8 cellular contexts compared by ENCODE assay signal in genomic region chr9:129783516-129784361, GRCh38. TPM values are rescaled to one million over a fixed set of nuclear protein-coding genes. Genes with fewer than 3 reads are reported as not detected.
DNase-seq lines count a peak whose midpoint lies in the region; ATAC-seq and TF ChIP-seq lines count a peak whose summit lies in the region.

No MANE protein-coding gene starts in this region.

- no peak for TF ChIP-seq POLR2A in suprapubic skin (IDR thresholded peaks at IDR 0.05)

- no peak overlapping the region for H3K4me3 ChIP-seq in RWPE2 (ENCODE audit: severe bottlenecking)
- no peak overlapping the region for H3K4me3 ChIP-seq in foreskin fibroblast (ENCODE audit: low read depth in 1 of 2, low read length in 2 of 2)
- no peak overlapping the region for H3K4me3 ChIP-seq in suprapubic skin

- 32% methylated on average over 14 of the region's 14 CpGs for WGBS in suprapubic skin

- no peaks in the 10 kb centered on the region for H3K36me3 ChIP-seq in RWPE2 (ENCODE audit: low read depth)
- no peaks in the 10 kb centered on the region for H3K36me3 ChIP-seq in suprapubic skin

- ATAC-seq in RWPE2 (ENCODE audit: low read depth): peak; percentile 88
- peak; percentile 87 for ATAC-seq in omental fat pad (ENCODE audit: low FRiP score)
- ATAC-seq in HG03045 (IDR thresholded peaks at IDR 0.05; ENCODE audit: unreplicated experiment): no peak

- TF ChIP-seq CTCF in RWPE2 (IDR thresholded peaks at IDR 0.05; ENCODE audit: poor library complexity, severe bottlenecking) (peak; percentile 90), foreskin fibroblast (IDR thresholded peaks at IDR 0.05; ENCODE audit: low read depth, low read length) (peak; percentile 90), omental fat pad (IDR thresholded peaks at IDR 0.05) (peak in 1 of 3 donors; percentile 90), suprapubic skin (IDR thresholded peaks at IDR 0.05) (peak; percentile 86 to 94)

- H3K4me1 ChIP-seq in RWPE2 (ENCODE audit: insufficient read depth, poor library complexity, severe bottlenecking) (no peaks in the 10 kb centered on the region), suprapubic skin (no peaks in the 10 kb centered on the region)

- DNase-seq in DMS53 treated with DMSO at 0.1 percent for 48 hours (lab: John Stamatoyannopoulos, UW; ENCODE audit: unreplicated experiment) (peak; percentile 68), KG1 (lab: John Stamatoyannopoulos, UW) (peak; percentile 60), RWPE2 (ENCODE audit: low spot score) (no peak), foreskin fibroblast (peak; percentile 47 to 84), omental fat pad (ENCODE audit: low spot score) (peak; percentile 42), suprapubic skin (ENCODE audit: low spot score in 2 of 2) (peak; percentile 85 to 90)
- peak; percentile 38 to 51 for DNase-seq in activated T-helper 1 cell treated with anti-CD3 and anti-CD28 coated beads, Interleukin-2, amount 50 U/mL, for 16 hours (ENCODE audit: low read depth in 1 of 2, low spot score in 1 of 2)

- TF ChIP-seq EP300 in suprapubic skin (IDR thresholded peaks at IDR 0.05): no peak

- H3K27me3 ChIP-seq in RWPE2 (ENCODE audit: insufficient read depth, poor library complexity, severe bottlenecking) (no peaks in the 10 kb centered on the region), suprapubic skin (no peaks in the 10 kb centered on the region)

- H3K27ac ChIP-seq in RWPE2 (ENCODE audit: poor library complexity, severe bottlenecking) (no peak overlapping the region), suprapubic skin (no peak overlapping the region)

- H3K9me3 ChIP-seq in RWPE2 (ENCODE audit: severe bottlenecking): no peaks in the 10 kb centered on the region
- no peaks in the 10 kb centered on the region for H3K9me3 ChIP-seq in suprapubic skin

RNA-seq across cellular contexts. Expression of gene TOR1B, which starts 19.2 kb away (rescaled TPM):
- 10 to 100 TPM; 19.0 to 37.2 (median 28.7) TPM for total RNA-seq in omental fat pad
- total RNA-seq in suprapubic skin: 10 to 100 TPM; 18.0 to 24.5 (median 20.8) TPM

RNA-seq across cellular contexts. Expression of gene PTGES, which starts 30.9 kb away (rescaled TPM):
- total RNA-seq in omental fat pad: 10 to 100 TPM in 2 of 4 donors, 1 to 10 TPM in 2; 4.2 to 12.4 (median 8.9) TPM
- 10 to 100 TPM; 21.8 to 38.8 (median 24.0) TPM for total RNA-seq in suprapubic skin

RNA-seq across cellular contexts. Expression of gene TOR1A, which starts 40.2 kb away (rescaled TPM):
- total RNA-seq in omental fat pad (10 to 100 TPM; 37.4 to 62.6 (median 51.0) TPM), suprapubic skin (10 to 100 TPM; 31.7 to 44.7 (median 36.3) TPM)

RNA-seq across cellular contexts. Expression of gene C9orf78, which starts 51.3 kb away (rescaled TPM):
- total RNA-seq in omental fat pad (10 to 100 TPM; 44.1 to 98.0 (median 45.0) TPM), suprapubic skin (10 to 100 TPM; 32.7 to 71.9 (median 43.7) TPM)

RNA-seq across cellular contexts. Expression of gene USP20, which starts 51.5 kb away (rescaled TPM):
- total RNA-seq in omental fat pad (10 to 100 TPM; 11.5 to 18.5 (median 15.5) TPM), suprapubic skin (10 to 100 TPM; 22.6 to 51.4 (median 34.4) TPM)
